2 cellular contexts compared by ENCODE assay signal in genomic region chr3:110023022-110023421, GRCh38.
DNase-seq lines count a peak whose midpoint lies in the region; ATAC-seq, FAIRE-seq and TF ChIP-seq lines count a peak whose summit lies in the region.
"Not testable (repeated sequence)": the region's sequence is repeated elsewhere in the genome, so short reads cannot be mapped to it uniquely, and the experiment has no call there.

No MANE protein-coding gene starts in this region.

- not testable (repeated sequence) for H3K9me1 ChIP-seq in K562 (ENCODE audit: control insufficient read depth, insufficient read depth, low read length)

- not testable (repeated sequence) for H2AFZ ChIP-seq in K562 (ENCODE audit: low read depth, low read length); HepG2 (ENCODE audit: low read length)

- not testable (repeated sequence) for FAIRE-seq in K562 (lab: Jason Lieb, UNC); HepG2 (lab: Jason Lieb, UNC)

- H3K27ac ChIP-seq in K562 (ENCODE audit: extremely low read depth, low read depth, low read length); HepG2 (ENCODE audit: extremely low read length, insufficient read depth, low read length): not testable (repeated sequence)

- not testable (repeated sequence) for TF ChIP-seq CTCF in K562 (IDR thresholded peaks at IDR 0.05 in 2 of 3, conservative IDR thresholded peaks at IDR 0.05 in 1 of 3; ENCODE audit: insufficient read depth in 2 of 3, low read depth in 1 of 3, low read length in 3 of 3); HepG2 (CRISPR knock-in tag; IDR thresholded peaks at IDR 0.05)

- not testable (repeated sequence) for TF ChIP-seq EP300 in K562 (IDR thresholded peaks at IDR 0.05; ENCODE audit: low read length); HepG2 (IDR thresholded peaks at IDR 0.05; ENCODE audit: low read depth in 2 of 2, low read length in 2 of 2); HepG2 (CRISPR knock-in tag; IDR thresholded peaks at IDR 0.05; ENCODE audit: borderline replicate concordance)

- DNase-seq in K562 (ENCODE audit: extremely low read depth in 1 of 4, low spot score in 3 of 4); HepG2 (ENCODE audit: low spot score): not testable (repeated sequence)

- not testable (repeated sequence) for H3K9me3 ChIP-seq in K562 (replicated peaks; ENCODE audit: control insufficient read depth, insufficient read depth, low read depth, low read length)
- peaks cover 28% of the 10 kb centered on the region for H3K9me3 ChIP-seq in HepG2 (ENCODE audit: low read length)

- not testable (repeated sequence) for H3K4me1 ChIP-seq in K562 (replicated peaks in 1 of 2; ENCODE audit: control insufficient read depth in 2 of 2, insufficient read depth in 2 of 2, low read length in 2 of 2); HepG2 (ENCODE audit: insufficient read depth, low read length)

- H3K79me2 ChIP-seq in K562 (ENCODE audit: control insufficient read depth, insufficient read depth, low read length); HepG2 (ENCODE audit: insufficient read depth, low read length): not testable (repeated sequence)

- H3K4me2 ChIP-seq in K562 (ENCODE audit: insufficient read depth, low read length); HepG2 (ENCODE audit: low read depth, low read length): not testable (repeated sequence)

- H3K4me3 ChIP-seq in K562; HepG2 (replicated peaks in 1 of 3; ENCODE audit: insufficient read depth in 1 of 3, low read depth in 2 of 3, low read length in 3 of 3): not testable (repeated sequence)

- H4K20me1 ChIP-seq in K562 (replicated peaks; ENCODE audit: control insufficient read depth, insufficient read depth, low read length); HepG2 (ENCODE audit: insufficient read depth, low read length): not testable (repeated sequence)

- POLR2A ChIA-PET in K562 (lab: Yijun Ruan, JAX); HepG2 (lab: Yijun Ruan, JAX): not testable (repeated sequence)

- in situ Hi-C loops in K562 (cut with MboI); HepG2 (cut with HindIII; ENCODE audit: extremely low pct_ligation_motif_present, low pct_unique_long_range_greater_than_20kb): not testable (repeated sequence)

- not testable (repeated sequence) for TF ChIP-seq POLR2A in K562 (conservative IDR thresholded peaks at IDR 0.05); HepG2 (IDR thresholded peaks at IDR 0.05; ENCODE audit: insufficient read depth in 1 of 2, low read depth in 2 of 2, low read length in 2 of 2)

- CTCF ChIA-PET in K562 (lab: Yijun Ruan, JAX; ENCODE audit: low intra/inter-chr PET ratio); HepG2 (lab: Yijun Ruan, JAX; ENCODE audit: low intra/inter-chr PET ratio, low total read pairs): not testable (repeated sequence)

- not testable (repeated sequence) for BruUV-seq in K562 (replicated peaks; lab: Mats Ljungman, UMichigan); HepG2 (replicated peaks; lab: Mats Ljungman, UMichigan)

- not testable (repeated sequence) for H3K36me3 ChIP-seq in K562 (ENCODE audit: control insufficient read depth, insufficient read depth, low read length); HepG2 (replicated peaks in 1 of 2; ENCODE audit: control insufficient read depth in 1 of 2, insufficient read depth in 2 of 2, low read length in 2 of 2)

- TF ChIP-seq RAD21 in K562 (CRISPR knock-in tag; conservative IDR thresholded peaks at IDR 0.05 in 1 of 2, IDR thresholded peaks at IDR 0.05 in 1 of 2); HepG2 (CRISPR knock-in tag; IDR thresholded peaks at IDR 0.05): not testable (repeated sequence)

- 0% methylated on average over 1 of the region's 1 CpG for WGBS in K562 (ENCODE audit: insufficient coverage, low coverage, missing lambda C conversion rate)
- WGBS in HepG2 (ENCODE audit: low lambda C conversion rate), result 4% methylated on average over 1 of the region's 1 CpG

- not testable (repeated sequence) for H3K9ac ChIP-seq in K562 (ENCODE audit: insufficient read depth in 1 of 2, low read depth in 2 of 2, low read length in 2 of 2); HepG2 (ENCODE audit: insufficient read depth, low read depth, low read length)

- H3K27me3 ChIP-seq in K562 (ENCODE audit: control insufficient read depth in 2 of 2, insufficient read depth in 2 of 2, low read length in 2 of 2); HepG2 (ENCODE audit: control insufficient read depth in 1 of 2, insufficient read depth in 2 of 2, low read length in 2 of 2): not testable (repeated sequence)

- intact Hi-C loops in K562 (cut with micrococcal nuclease); HepG2 (cut with micrococcal nuclease; ENCODE audit: unreplicated experiment): not testable (repeated sequence)

- not testable (repeated sequence) for ATAC-seq in K562, HepG2

TF ChIP-seq in K562, 482 proteins besides CTCF, POLR2A, EP300 and RAD21:
- TF ChIP-seq TFE3 (CRISPR knock-in tag; IDR thresholded peaks at IDR 0.05), result peak; percentile 69
TF ChIP-seq in K562: peak in this region for 1; not testable (repeated sequence) for 481.

TF ChIP-seq in HepG2, 621 proteins besides CTCF, POLR2A, EP300 and RAD21:
- TF ChIP-seq RAD51 (IDR thresholded peaks at IDR 0.05; ENCODE audit: borderline replicate concordance), result peak; percentile 77; the same call in 1 of the 2 replicates
